Comparison of ENCODE assay signal across 11 cellular contexts in the genomic region with DNA sequence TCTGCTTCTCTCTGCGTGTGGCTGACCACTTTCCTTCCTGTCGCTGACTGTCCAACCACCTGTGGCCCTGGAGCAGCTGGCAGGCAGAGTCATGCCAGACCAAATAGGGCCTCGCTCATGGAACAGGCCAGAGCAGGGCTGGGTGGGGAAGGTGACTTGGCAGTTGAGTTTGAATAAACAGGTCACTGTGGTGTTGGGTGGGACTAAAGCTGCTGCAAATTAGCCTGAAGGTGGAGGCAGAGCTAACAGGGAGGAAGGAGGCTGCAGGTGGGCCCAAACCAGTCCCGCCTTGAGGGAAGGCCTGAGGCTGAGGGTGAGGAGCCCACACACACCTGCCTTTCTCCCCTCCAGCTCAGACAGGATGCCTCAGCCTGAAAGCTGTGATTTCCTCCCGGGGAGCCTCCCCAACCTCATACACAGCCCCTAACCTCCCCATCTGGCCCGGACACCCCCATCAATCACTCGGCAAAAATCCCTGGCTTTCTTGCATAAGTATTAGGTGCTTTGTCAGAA.
DNase-seq lines count a peak whose midpoint lies in the region; ATAC-seq and TF ChIP-seq lines count a peak whose summit lies in the region.
"Had no signal": no experiment of that assay in that cellular context is flagged by ENCODE, and none has a peak within 500 bp of the region (broad histone marks: within the 10 kb centered on the region; RNA-seq: fewer than 3 reads in every experiment).

No MANE protein-coding gene starts in this region.

- H3K4me2 ChIP-seq in BLaER1 treated with 17β-estradiol and CSF1 and Interleukin-3, amounts not matched to agents 10 nM and 100 nM, result peak overlapping the region in 9 of 11 experiments; percentile 26 to 61 (median 49); a peak in 17 of 22 replicates

- H3K27ac ChIP-seq in BLaER1 treated with 17β-estradiol and CSF1 and Interleukin-3, amounts not matched to agents 10 nM and 100 nM, result peak overlapping the region in 1 of 11 experiments; percentile 15; a peak in 1 of 22 replicates
- H3K27ac ChIP-seq in VCaP (peak overlapping the region; percentile 26), ascending aorta (no peak overlapping the region)

- no peaks in the 10 kb centered on the region; a peak in 1 of 22 replicates for H4K20me1 ChIP-seq in BLaER1 treated with 17β-estradiol and CSF1 and Interleukin-3, amounts not matched to agents 10 nM and 100 nM

- H3K9me3 ChIP-seq in BLaER1 treated with 17β-estradiol and CSF1 and Interleukin-3, amounts not matched to agents 10 nM and 100 nM (replicated peaks in 1 of 11), result peaks cover 0 to 5% (median 0%) of the 10 kb centered on the region in 11 experiments; a peak in 2 of 22 replicates
- H3K9me3 ChIP-seq in ascending aorta, result no peaks in the 10 kb centered on the region

- TF ChIP-seq CTCF in VCaP (conservative IDR thresholded peaks at IDR 0.05) (no peak), ascending aorta (IDR thresholded peaks at IDR 0.05) (no peak)

- peak; percentile 35 for DNase-seq in kidney tubule cell (ENCODE audit: low spot score)
- no peak for DNase-seq in mesenteric fat pad (ENCODE audit: low spot score)
- DNase-seq in NCI-H187 (lab: John Stamatoyannopoulos, UW), result no peak
- no peak for DNase-seq in ascending aorta (ENCODE audit: low spot score in 2 of 2)
- DNase-seq: NCI-H2171 treated with DMSO at 0.1 percent for 48 hours, T-cell had no signal

- H3K4me1 ChIP-seq in BLaER1 treated with 17β-estradiol and CSF1 and Interleukin-3, amounts not matched to agents 10 nM and 100 nM, result peaks cover 17 to 44% (median 40%) of the 10 kb centered on the region in 10 experiments; a peak in 19 of 20 replicates
- no peaks in the 10 kb centered on the region for H3K4me1 ChIP-seq in ascending aorta

- no peak overlapping the region for H3K4me3 ChIP-seq in BLaER1 treated with 17β-estradiol and CSF1 and Interleukin-3, amounts not matched to agents 10 nM and 100 nM
- H3K4me3 ChIP-seq in ascending aorta, result no peak overlapping the region
- H3K4me3 ChIP-seq: GM12878 had no signal

- peak; percentile 48 for ATAC-seq in HG03135 (IDR thresholded peaks at IDR 0.05; ENCODE audit: unreplicated experiment)
- ATAC-seq in HG03439 (IDR thresholded peaks at IDR 0.05; ENCODE audit: unreplicated experiment), result no peak
- ATAC-seq: GM12878 had no signal

- intact Hi-C loops in ascending aorta (cut with DNase I), result no loop called here

- H3K27me3 ChIP-seq in BLaER1 treated with 17β-estradiol and CSF1 and Interleukin-3, amounts not matched to agents 10 nM and 100 nM, result no peaks in the 10 kb centered on the region
- H3K27me3 ChIP-seq in ascending aorta, result no peaks in the 10 kb centered on the region

- no peak overlapping the region for H3K9ac ChIP-seq in BLaER1 treated with 17β-estradiol and CSF1 and Interleukin-3, amounts not matched to agents 10 nM and 100 nM

- H3K36me3 ChIP-seq in BLaER1 treated with 17β-estradiol and CSF1 and Interleukin-3, amounts not matched to agents 10 nM and 100 nM, result no peaks in the 10 kb centered on the region
- H3K36me3 ChIP-seq in ascending aorta, result no peaks in the 10 kb centered on the region
